Comparison of ENCODE assay signal across 8 cellular contexts in genomic region chr10:124106241-124106905, GRCh38. TPM values are rescaled to one million over a fixed set of nuclear protein-coding genes. Genes with fewer than 3 reads are reported as not detected.
A peak's percentile ranks its signal among the peaks of the same experiment; 100 is the strongest.
DNase-seq lines count a peak whose midpoint lies in the region; ATAC-seq and TF ChIP-seq lines count a peak whose summit lies in the region.

No MANE protein-coding gene starts in this region.

- H3K18ac ChIP-seq in mesenchymal stem cell (ENCODE audit: low read depth in 1 of 2, low read length in 2 of 2) = peak overlapping the region in 1 of 2 experiments; percentile 13

- no peak overlapping the region for H3K4me3 Mint-ChIP-seq in T-helper 2 cell treated with Interferon-gamma antibody and Interleukin-4, amounts not matched to agents 5 μg/mL and 100 μg/mL, for 36 hours

- H2BK15ac ChIP-seq in mesenchymal stem cell (ENCODE audit: low read depth, poor library complexity, severe bottlenecking) = no peak overlapping the region

- H4K8ac ChIP-seq in mesenchymal stem cell (ENCODE audit: low read length) = no peak overlapping the region

- H3K4me1 ChIP-seq in mesenchymal stem cell (ENCODE audit: control insufficient read depth, insufficient read depth, low read depth, low read length) = peaks cover 13% of the 10 kb centered on the region

- in situ Hi-C loops in astrocyte of the spinal cord (cut with HindIII; ENCODE audit: low sequenced_read_pairs) = no loop called here

- H3K4me1 Mint-ChIP-seq in T-helper 2 cell treated with Interferon-gamma antibody and Interleukin-4, amounts not matched to agents 5 μg/mL and 100 μg/mL, for 36 hours (ENCODE audit: low read depth) = no peaks in the 10 kb centered on the region

- H2BK12ac ChIP-seq in mesenchymal stem cell (ENCODE audit: low read length in 2 of 2) = no peak overlapping the region

- 65% methylated on average over 10 of the region's 10 CpGs for WGBS in mesenchymal stem cell

- peak overlapping the region; percentile 58 for H3K27ac Mint-ChIP-seq in T-helper 2 cell treated with Interferon-gamma antibody and Interleukin-4, amounts not matched to agents 5 μg/mL and 100 μg/mL, for 36 hours

- H3K4ac ChIP-seq in mesenchymal stem cell (ENCODE audit: low read depth in 1 of 2, low read length in 2 of 2) = no peak overlapping the region

- ATAC-seq in HG03103 (IDR thresholded peaks at IDR 0.05; ENCODE audit: low read depth, unreplicated experiment) = peak; percentile 80
- ATAC-seq in GM18511 (IDR thresholded peaks at IDR 0.05; ENCODE audit: unreplicated experiment) = no peak
- ATAC-seq in HG03175 (IDR thresholded peaks at IDR 0.05; ENCODE audit: unreplicated experiment) = no peak

- DNase-seq in T-helper 2 cell treated with Interferon-gamma antibody and Interleukin-4, amounts not matched to agents 5 μg/mL and 100 μg/mL, for 36 hours (ENCODE audit: low spot score) = no peak
- DNase-seq in T-helper 2 cell (no peak), astrocyte of the spinal cord (ENCODE audit: low read depth, low spot score) (peak; percentile 88), mesenchymal stem cell (peak; percentile 78), NCI-H2081 treated with DMSO at 0.1 percent for 48 hours (lab: John Stamatoyannopoulos, UW) (no peak)

- no peak overlapping the region for H2BK120ac ChIP-seq in mesenchymal stem cell (ENCODE audit: low read depth, low read length)

- no peak overlapping the region for H3K23ac ChIP-seq in mesenchymal stem cell (ENCODE audit: low read length in 2 of 2)

- peak overlapping the region; percentile 62 for H3K27ac ChIP-seq in mesenchymal stem cell (ENCODE audit: low read length, poor library complexity, severe bottlenecking)

- no peaks in the 10 kb centered on the region for H3K9me3 ChIP-seq in mesenchymal stem cell (ENCODE audit: control insufficient read depth, low read length)

- H3K9ac ChIP-seq in mesenchymal stem cell (ENCODE audit: low read length) = peak overlapping the region; percentile 30

- peak overlapping the region; percentile 28 for H2AK5ac ChIP-seq in mesenchymal stem cell (ENCODE audit: low read length, severe bottlenecking)

- H3K14ac ChIP-seq in mesenchymal stem cell (ENCODE audit: low read length in 2 of 2) = no peak overlapping the region

- H3K27me3 ChIP-seq in mesenchymal stem cell (ENCODE audit: control insufficient read depth in 1 of 2, insufficient read depth in 1 of 2, low read length in 2 of 2) = peaks cover 0 to 38% of the 10 kb centered on the region in 2 experiments

- no peaks in the 10 kb centered on the region for H3K79me1 ChIP-seq in mesenchymal stem cell (replicated peaks; ENCODE audit: low read length, poor library complexity, severe bottlenecking)

- H3K36me3 ChIP-seq in mesenchymal stem cell (ENCODE audit: control insufficient read depth in 1 of 2, insufficient read depth in 2 of 2, low read depth in 1 of 2, low read length in 2 of 2) = no peaks in the 10 kb centered on the region

- no peaks in the 10 kb centered on the region for H3K9me3 Mint-ChIP-seq in T-helper 2 cell treated with Interferon-gamma antibody and Interleukin-4, amounts not matched to agents 5 μg/mL and 100 μg/mL, for 36 hours

- H2BK5ac ChIP-seq in mesenchymal stem cell (ENCODE audit: low read depth, low read length, poor library complexity, severe bottlenecking) = peak overlapping the region; percentile 25

- TF ChIP-seq CTCF in astrocyte of the spinal cord (IDR thresholded peaks at IDR 0.05; ENCODE audit: low read depth, low read length) = no peak

- H3K4me3 ChIP-seq in astrocyte of the spinal cord (ENCODE audit: low read depth, low read length) = no peak overlapping the region
- no peak overlapping the region for H3K4me3 ChIP-seq in mesenchymal stem cell (ENCODE audit: insufficient read depth in 1 of 2, low read depth in 1 of 2, low read length in 2 of 2)

- no peak overlapping the region for H3K4me2 ChIP-seq in mesenchymal stem cell (ENCODE audit: low read length, poor library complexity, severe bottlenecking)

- no peak overlapping the region for H2AFZ ChIP-seq in mesenchymal stem cell (ENCODE audit: low read depth, low read length)

- H3K36me3 Mint-ChIP-seq in T-helper 2 cell treated with Interferon-gamma antibody and Interleukin-4, amounts not matched to agents 5 μg/mL and 100 μg/mL, for 36 hours (ENCODE audit: low read depth) = no peaks in the 10 kb centered on the region

- peaks cover 2% of the 10 kb centered on the region for H3K27me3 Mint-ChIP-seq in T-helper 2 cell treated with Interferon-gamma antibody and Interleukin-4, amounts not matched to agents 5 μg/mL and 100 μg/mL, for 36 hours (ENCODE audit: low read depth)

- no peak overlapping the region for H4K91ac ChIP-seq in mesenchymal stem cell (ENCODE audit: low read length)

RNA-seq across cellular contexts. Expression of gene CHST15, which starts 13.0 kb away (rescaled TPM):
- polyA plus RNA-seq in mesenchymal stem cell (2013, experiment 1 of 2) = 22.2 TPM
- polyA plus RNA-seq in mesenchymal stem cell (2013, experiment 2 of 2) = 22.7 TPM

Comparison
In these comparisons a context has a peak if more than half of its experiments do, and no peak if none do; other contexts are left out.
1. DNase-seq: peak in astrocyte of the spinal cord (single experiment) and mesenchymal stem cell (single experiment); none in T-helper 2 cell treated with Interferon-gamma antibody and Interleukin-4, amounts not matched to agents 5 μg/mL and 100 μg/mL, for 36 hours (single experiment), T-helper 2 cell (0 of 5) and NCI-H2081 treated with DMSO at 0.1 percent for 48 hours (single experiment).